ENCODE assay signal across 1 cellular context in genomic region chr12:92010368-92010767, GRCh38.
TF ChIP-seq lines count a peak whose summit lies in the region.

No MANE protein-coding gene starts in this region.

TF ChIP-seq in GM23338, 12 proteins besides CTCF, POLR2A, EP300 and RAD21 (continued from another document):
- TF ChIP-seq ZNF462 (CRISPR knock-in tag; IDR thresholded peaks at IDR 0.05) (no peak), EZH2phosphoT487 (IDR thresholded peaks at IDR 0.05; ENCODE audit: unreplicated experiment) (no peak), JUNB (IDR thresholded peaks at IDR 0.05; ENCODE audit: unreplicated experiment) (no peak), POLR2AphosphoS5 (IDR thresholded peaks at IDR 0.05; ENCODE audit: low read depth) (no peak), ZNF114 (CRISPR knock-in tag; IDR thresholded peaks at IDR 0.05) (no peak), ETS1 (IDR thresholded peaks at IDR 0.05) (no peak)
